8 cellular contexts compared by ENCODE assay signal in genomic region chr19:49679832-49680472, GRCh38. TPM values are rescaled to one million over a fixed set of nuclear protein-coding genes. Genes with fewer than 3 reads are reported as not detected.
DNase-seq lines count a peak whose midpoint lies in the region; ATAC-seq and TF ChIP-seq lines count a peak whose summit lies in the region.

No MANE protein-coding gene starts in this region.

- BruUV-seq in Caco-2 (replicated peaks; lab: Mats Ljungman, UMichigan): no TSS peak

- H3K4me1 ChIP-seq in Caco-2 (peaks cover 15% of the 10 kb centered on the region), ectodermal cell (ENCODE audit: control insufficient read depth, insufficient read depth, low read length) (peaks cover 20% of the 10 kb centered on the region), ovary (ENCODE audit: insufficient read depth) (peaks cover 6% of the 10 kb centered on the region)

- H3K4me1 Mint-ChIP-seq in Caco-2 (ENCODE audit: low read depth, unreplicated experiment): peaks cover 9% of the 10 kb centered on the region

- peak overlapping the region; percentile 52 for H3K27ac Mint-ChIP-seq in Caco-2 (ENCODE audit: unreplicated experiment)

- CTCF ChIA-PET in Caco-2 (lab: Charles Lee): interaction anchor here (0.6 to 1.3 kb wide), 5 partner anchors 40 to 297 kb away, joined by 3 to 4 read pairs (median 3); partner anchors contain the start of gene RRAS

- H3K4me3 Mint-ChIP-seq in Caco-2 (ENCODE audit: unreplicated experiment): peak overlapping the region; percentile 78

- H3K27me3 Mint-ChIP-seq in Caco-2 (ENCODE audit: insufficient read depth, unreplicated experiment): no peaks in the 10 kb centered on the region

- peaks cover 83% of the 10 kb centered on the region for H3K36me3 Mint-ChIP-seq in Caco-2 (ENCODE audit: insufficient read depth, unreplicated experiment)

- H3K9me3 ChIP-seq in Caco-2 (no peaks in the 10 kb centered on the region), ectodermal cell (ENCODE audit: control insufficient read depth, low read length) (no peaks in the 10 kb centered on the region), ovary (no peaks in the 10 kb centered on the region)

- H3K4me3 ChIP-seq in Caco-2 (ENCODE audit: low read depth, low read length): no peak overlapping the region
- H3K4me3 ChIP-seq in ectodermal cell (ENCODE audit: insufficient read depth, low read depth, low read length): peak overlapping the region; percentile 31
- no peak overlapping the region for H3K4me3 ChIP-seq in ovary

- peak overlapping the region; percentile 76 for H3K27ac ChIP-seq in ectodermal cell (ENCODE audit: insufficient read depth, low read depth, low read length, poor library complexity, severe bottlenecking)
- peak overlapping the region; percentile 32 to 56 for H3K27ac ChIP-seq in ovary

- no peaks in the 10 kb centered on the region for H3K9me3 Mint-ChIP-seq in Caco-2 (ENCODE audit: unreplicated experiment)

- no peak for TF ChIP-seq EP300 in ovary (IDR thresholded peaks at IDR 0.05)

- H3K27me3 ChIP-seq in Caco-2 (replicated peaks; ENCODE audit: control insufficient read depth, insufficient read depth, low read length) (no peaks in the 10 kb centered on the region), ectodermal cell (ENCODE audit: control insufficient read depth, insufficient read depth, low read length, poor library complexity, severe bottlenecking) (no peaks in the 10 kb centered on the region), ovary (no peaks in the 10 kb centered on the region)

- 38 to 44% methylated on average over 8 to 9 of the region's 9 CpGs for WGBS in ectodermal cell, 2 experiments
- 34 to 36% (median 34%) methylated on average over 9 of the region's 9 CpGs for WGBS in ovary, 3 donors

- TF ChIP-seq POLR2A in ovary (IDR thresholded peaks at IDR 0.05): no peak

- POLR2A ChIA-PET in Caco-2 (lab: Charles Lee): interaction anchor here (0.7 kb wide), 1 partner anchor 137 kb away, joined by 13 read pairs; no protein-coding TSS in a partner anchor

- no peak for TF ChIP-seq CTCF in Caco-2 (IDR thresholded peaks at IDR 0.05; ENCODE audit: insufficient read depth in 1 of 2, low read depth in 1 of 2, low read length in 1 of 2, severe bottlenecking in 1 of 2, unreplicated experiment in 1 of 2)
- no peak for TF ChIP-seq CTCF in ovary (IDR thresholded peaks at IDR 0.05)

- intact Hi-C loops in Caco-2 (cut with micrococcal nuclease; ENCODE audit: unreplicated experiment) (loop anchor here (1.0 to 5.0 kb wide), 4 partner anchors 67 to 187 kb away; partner anchors contain the start of genes AP2A1 and PNKP), ovary (cut with DNase I) (loop anchor here in 3 of 4 donors (5.0 to 10.0 kb wide), 5 partner anchors 38 to 205 kb away; partner anchors contain the start of genes FLT3LG (in 1 of the 3), PRR12 (in 1 of the 3), RPL13A (in 1 of the 3) and RPS11 (in 1 of the 3))

- H3K36me3 ChIP-seq in Caco-2 (ENCODE audit: control insufficient read depth, insufficient read depth, low read length): peaks cover 2% of the 10 kb centered on the region; the same call in 1 of the 2 replicates
- H3K36me3 ChIP-seq in ectodermal cell (ENCODE audit: control insufficient read depth, insufficient read depth, low read length): peaks cover 28% of the 10 kb centered on the region
- H3K36me3 ChIP-seq in ovary: no peaks in the 10 kb centered on the region

- DNase-seq in Caco-2: no peak
- peak; percentile 44 for DNase-seq in NCI-H69 (lab: John Stamatoyannopoulos, UW)
- DNase-seq in ovary: peak in 1 of 5 donors; percentile 45
- no peak for DNase-seq in DMS79 treated with DMSO at 0.1 percent for 48 hours (lab: John Stamatoyannopoulos, UW)
- DNase-seq in SIG-M5 treated with dmso at 0.1 percent for 504 hours (lab: John Stamatoyannopoulos, UW; ENCODE audit: unreplicated experiment): no peak
- no peak for DNase-seq in amniotic stem cell (lab: John Stamatoyannopoulos, UW)

- no peak for ATAC-seq in HG03439 (IDR thresholded peaks at IDR 0.05; ENCODE audit: unreplicated experiment)

RNA-seq across cellular contexts. Expression of gene PRMT1, which starts 2.9 kb away (rescaled TPM):
- total RNA-seq in Caco-2 (2022) (326 and 343 TPM in 2 replicates), ovary (100 to 1,000 TPM; 125 to 174 (median 152) TPM)
- 541 TPM for polyA plus RNA-seq in ectodermal cell (2013, experiment 1 of 4)
- 508 TPM for polyA plus RNA-seq in ectodermal cell (2013, experiment 2 of 4)
- 488 TPM for polyA plus RNA-seq in ectodermal cell (2013, experiment 3 of 4)
- 532 TPM for polyA plus RNA-seq in ectodermal cell (2013, experiment 4 of 4)
- 100 to 1,000 TPM in 1 of 2 donors, 10 to 100 TPM in 1; 57.1 to 182 TPM for polyA plus RNA-seq in ovary

RNA-seq across cellular contexts. Expression of gene ADM5, which starts 9.4 kb away (rescaled TPM):
- 8.5 and 10.4 TPM in 2 replicates for total RNA-seq in Caco-2 (2022)
- 11.4 TPM for polyA plus RNA-seq in ectodermal cell (2013, experiment 1 of 4)
- 8.3 TPM for polyA plus RNA-seq in ectodermal cell (2013, experiment 2 of 4)
- polyA plus RNA-seq in ectodermal cell (2013, experiment 3 of 4): 6.7 TPM
- 6.9 TPM for polyA plus RNA-seq in ectodermal cell (2013, experiment 4 of 4)
- total RNA-seq in ovary: 1 to 10 TPM in 4 of 7 donors, under 1 TPM in 3; 0.48 to 1.9 (median 1.3) TPM
- polyA plus RNA-seq in ovary: 1 to 10 TPM in 1 of 2 donors, not detected in 1; 1.6 TPM

RNA-seq across cellular contexts. Expression of gene CPT1C, which starts 11.0 kb away (rescaled TPM):
- total RNA-seq in Caco-2 (2022) (1.9 and 2.0 TPM in 2 replicates), ovary (10 to 100 TPM in 4 of 7 donors, 1 to 10 TPM in 3; 4.6 to 25.8 (median 14.5) TPM)
- polyA plus RNA-seq in ectodermal cell (2013, experiment 1 of 4): 133 TPM
- 141 TPM for polyA plus RNA-seq in ectodermal cell (2013, experiment 2 of 4)
- 97.6 TPM for polyA plus RNA-seq in ectodermal cell (2013, experiment 3 of 4)
- 112 TPM for polyA plus RNA-seq in ectodermal cell (2013, experiment 4 of 4)
- 10 to 100 TPM in 1 of 2 donors, 1 to 10 TPM in 1; 9.4 to 12.9 TPM for polyA plus RNA-seq in ovary

RNA-seq across cellular contexts. Expression of gene BCL2L12, which starts 14.2 kb away (rescaled TPM):
- 103 and 111 TPM in 2 replicates for total RNA-seq in Caco-2 (2022)
- polyA plus RNA-seq in ectodermal cell (2013, experiment 1 of 4): 111 TPM
- polyA plus RNA-seq in ectodermal cell (2013, experiment 2 of 4): 104 TPM
- polyA plus RNA-seq in ectodermal cell (2013, experiment 3 of 4): 111 TPM
- 129 TPM for polyA plus RNA-seq in ectodermal cell (2013, experiment 4 of 4)
- total RNA-seq in ovary: 10 to 100 TPM in 6 of 7 donors, 1 to 10 TPM in 1; 8.0 to 21.0 (median 15.6) TPM
- 10 to 100 TPM in 1 of 2 donors, 1 to 10 TPM in 1; 6.7 to 17.7 TPM for polyA plus RNA-seq in ovary

RNA-seq across cellular contexts. Expression of gene IRF3, which starts 14.3 kb away (rescaled TPM):
- total RNA-seq in Caco-2 (2022) (125 and 131 TPM in 2 replicates), ovary (10 to 100 TPM; 46.1 to 89.0 (median 69.5) TPM)
- polyA plus RNA-seq in ectodermal cell (2013, experiment 1 of 4): 106 TPM
- polyA plus RNA-seq in ectodermal cell (2013, experiment 2 of 4): 108 TPM
- polyA plus RNA-seq in ectodermal cell (2013, experiment 3 of 4): 84.3 TPM
- 78.5 TPM for polyA plus RNA-seq in ectodermal cell (2013, experiment 4 of 4)
- polyA plus RNA-seq in ovary: 10 to 100 TPM; 24.2 to 76.9 TPM
